15 cellular contexts compared by ENCODE assay signal in genomic region chr5:41526699-41527098, GRCh38. TPM values are rescaled to one million over a fixed set of nuclear protein-coding genes. Genes with fewer than 3 reads are reported as not detected.
"Had no signal": no experiment of that assay in that cellular context is flagged by ENCODE, and none has a peak within 500 bp of the region (broad histone marks: within the 10 kb centered on the region; RNA-seq: fewer than 3 reads in every experiment).

No MANE protein-coding gene starts in this region.

- H3K27ac ChIP-seq: colonic mucosa, esophagus squamous epithelium, psoas muscle, upper lobe of left lung, WERI-Rb-1 had no signal

- H3K27me3 ChIP-seq: adrenal gland, colonic mucosa, esophagus squamous epithelium, upper lobe of left lung had no signal

- H3K36me3 ChIP-seq: adrenal gland, colonic mucosa, esophagus squamous epithelium, upper lobe of left lung, WERI-Rb-1 had no signal

- ATAC-seq: activated CD8-positive, alpha-beta memory T cell treated with anti-CD3 and anti-CD28 coated beads, Interleukin-2, amount 10 ng/mL, durations not matched to agents 7 days and 5 days; psoas muscle; sciatic nerve; stimulated activated naive CD8-positive, alpha-beta T cell treated with anti-CD3 and anti-CD28 coated beads, Interleukin-15, amount 100 ng/mL, for 72 hours had no signal

- H3K4me1 ChIP-seq: colonic mucosa, esophagus squamous epithelium, psoas muscle, upper lobe of left lung had no signal

- DNase-seq: activated CD4-positive, alpha-beta memory T cell treated with anti-CD3 and anti-CD28 coated beads for 36 hours; activated CD8-positive, alpha-beta memory T cell treated with anti-CD3 and anti-CD28 coated beads, Interleukin-2, amount 10 ng/mL, durations not matched to agents 7 days and 5 days; activated naive CD4-positive, alpha-beta T cell treated with anti-CD3 and anti-CD28 coated beads, Interleukin-2, amount 10 ng/mL, durations not matched to agents 7 days and 5 days; activated T-cell treated with anti-CD3 and anti-CD28 coated beads, Interleukin-2, amount 50 U/mL, for 24 hours; central memory CD4-positive, alpha-beta T cell; colonic mucosa; esophagus squamous epithelium; psoas muscle; stimulated activated CD4-positive, alpha-beta T cell treated with anti-CD3 and anti-CD28 coated beads, Interleukin-1b, Interleukin-23, amount 100 ng/mL, for 48 hours; stimulated activated naive CD8-positive, alpha-beta T cell treated with anti-CD3 and anti-CD28 coated beads, Interleukin-15, amount 100 ng/mL, for 72 hours; upper lobe of left lung; WERI-Rb-1 had no signal

- H3K9me3 ChIP-seq: adrenal gland, colonic mucosa, esophagus squamous epithelium, upper lobe of left lung had no signal

- H3K4me3 ChIP-seq: adrenal gland, colonic mucosa, esophagus squamous epithelium, psoas muscle, upper lobe of left lung had no signal

RNA-seq across cellular contexts. Expression of gene PLCXD3, which starts 16.3 kb away (rescaled TPM):
- total RNA-seq: activated CD4-positive, alpha-beta memory T cell treated with anti-CD3 and anti-CD28 coated beads for 36 hours; activated CD8-positive, alpha-beta memory T cell treated with anti-CD3 and anti-CD28 coated beads, Interleukin-2, amount 10 ng/mL, durations not matched to agents 7 days and 5 days; glomerular endothelial cell had no signal
